ENCODE assay signal across 9 cellular contexts in genomic region chr11:100827934-100828661, GRCh38.
DNase-seq lines count a peak whose midpoint lies in the region; ATAC-seq and TF ChIP-seq lines count a peak whose summit lies in the region.
"Had no signal": no experiment of that assay in that cellular context is flagged by ENCODE, and none has a peak within 500 bp of the region (broad histone marks: within the 10 kb centered on the region; RNA-seq: fewer than 3 reads in every experiment).

No MANE protein-coding gene starts in this region.

- no peaks in the 10 kb centered on the region for H4K20me1 ChIP-seq in neural progenitor cell (ENCODE audit: low read depth)

- H3K27ac ChIP-seq in neural progenitor cell: peak overlapping the region; percentile 62
- H3K27ac ChIP-seq: HL-60 had no signal

- H3K4me1 Mint-ChIP-seq in neural progenitor cell: peaks cover 37% of the 10 kb centered on the region

- peaks cover 62% of the 10 kb centered on the region for H3K4me1 ChIP-seq in neural progenitor cell

- TF ChIP-seq CTCF in neural progenitor cell (IDR thresholded peaks at IDR 0.05): peak; percentile 32

- no peak overlapping the region for H3K27ac Mint-ChIP-seq in neural progenitor cell

- peaks cover 3% of the 10 kb centered on the region for H3K27me3 Mint-ChIP-seq in neural progenitor cell (ENCODE audit: insufficient read depth, low read depth)

- H3K4me2 ChIP-seq in neural progenitor cell: peak overlapping the region; percentile 14

- ATAC-seq in GM21576 (IDR thresholded peaks at IDR 0.05; ENCODE audit: unreplicated experiment) (peak; percentile 94), GM21717 (IDR thresholded peaks at IDR 0.05; ENCODE audit: unreplicated experiment) (no peak)

- no peak overlapping the region for H3K9ac ChIP-seq in neural progenitor cell

- peak; percentile 36 for DNase-seq in DMS153 treated with DMSO at 0.1 percent for 48 hours (lab: John Stamatoyannopoulos, UW; ENCODE audit: unreplicated experiment)
- DNase-seq in HuH-7 (ENCODE audit: low spot score): peak; percentile 35
- peak; percentile 97 for DNase-seq in amniotic epithelial cell (ENCODE audit: low read depth)
- peak; percentile 54 for DNase-seq in neural progenitor cell (ENCODE audit: low spot score)
- DNase-seq in ecto neural progenitor cell (ENCODE audit: low spot score): no peak
- DNase-seq in NCI-H2227 treated with DMSO at 0.1 percent for 48 hours (lab: John Stamatoyannopoulos, UW): no peak

- H3K4me3 ChIP-seq in neural progenitor cell: no peak overlapping the region

- H3F3A ChIP-seq in neural progenitor cell (ENCODE audit: low read depth): peaks cover 24% of the 10 kb centered on the region

- H3K79me2 ChIP-seq in neural progenitor cell (ENCODE audit: low read depth): no peaks in the 10 kb centered on the region

- H3K36me3 ChIP-seq in neural progenitor cell: no peaks in the 10 kb centered on the region

- no peaks in the 10 kb centered on the region for H3K36me3 Mint-ChIP-seq in neural progenitor cell

- H3K27me3 ChIP-seq in neural progenitor cell: no peaks in the 10 kb centered on the region

- H3K9me3 ChIP-seq in neural progenitor cell (ENCODE audit: low read depth): no peaks in the 10 kb centered on the region

- H3K9me3 Mint-ChIP-seq in neural progenitor cell: no peaks in the 10 kb centered on the region

- no peak overlapping the region for H2AFZ ChIP-seq in neural progenitor cell (replicated peaks)

- H3K4me3 Mint-ChIP-seq in neural progenitor cell: no peak overlapping the region

Comparison
In these comparisons a context has a peak if more than half of its experiments do, and no peak if none do; other contexts are left out.
1. DNase-seq: peak in DMS153 treated with DMSO at 0.1 percent for 48 hours (single experiment), HuH-7 (single experiment), amniotic epithelial cell (single experiment) and neural progenitor cell (single experiment); none in ecto neural progenitor cell (single experiment) and NCI-H2227 treated with DMSO at 0.1 percent for 48 hours (single experiment).